Comparison of ENCODE assay signal across 33 cellular contexts in genomic region chr16:3346041-3346440, GRCh38. TPM values are rescaled to one million over a fixed set of nuclear protein-coding genes. Genes with fewer than 3 reads are reported as not detected.
"Had no signal": no experiment of that assay in that cellular context is flagged by ENCODE, and none has a peak within 500 bp of the region (broad histone marks: within the 10 kb centered on the region; RNA-seq: fewer than 3 reads in every experiment).

No MANE protein-coding gene starts in this region.

- H3K36me3 ChIP-seq: neutrophil, ovary, right lobe of liver, sigmoid colon, stomach, thoracic aorta, thyroid gland, tibial nerve, upper lobe of left lung, vagina had no signal

- H2AFZ ChIP-seq: parathyroid adenoma had no signal

- H3K27ac Mint-ChIP-seq: naive thymus-derived CD8-positive, alpha-beta T cell; natural killer cell treated with Interleukin-12 subunit alpha and Interleukin-12 subunit beta and Interleukin-15 and Interleukin-18, amount 100 ng/mL, for 72 hours; nephron progenitor cell; progenitor cell of endocrine pancreas; stimulated activated effector memory CD8-positive, alpha-beta T cell treated with anti-CD3 and anti-CD28 coated beads, Interleukin-12 subunit alpha, Interleukin-12 subunit beta, amount 100 ng/mL, for 72 hours; stimulated activated naive B cell treated with anti-CD40 and anti-IgM and Interleukin-4, amounts not matched to agents 10 μg/mL and 1 μg/mL and 100 μg/mL, for 72 hours; stimulated activated naive CD8-positive, alpha-beta T cell treated with anti-CD3 and anti-CD28 coated beads, Interleukin-15, Interleukin-2, amounts not matched to agents 100 ng/mL and 50 ng/mL, for 24 hours had no signal

- H3K9me3 ChIP-seq: neutrophil, ovary, right lobe of liver, stomach, thoracic aorta, thyroid gland, upper lobe of left lung, vagina had no signal

- H3K4me3 ChIP-seq: ovary, psoas muscle, right lobe of liver, sigmoid colon, stomach, thoracic aorta, thyroid gland, tibial nerve, upper lobe of left lung, vagina had no signal

- H3K36me3 Mint-ChIP-seq: natural killer cell treated with Interleukin-12 subunit alpha and Interleukin-12 subunit beta and Interleukin-15 and Interleukin-18, amount 100 ng/mL, for 72 hours; stimulated activated effector memory CD8-positive, alpha-beta T cell treated with anti-CD3 and anti-CD28 coated beads, Interleukin-12 subunit alpha, Interleukin-12 subunit beta, amount 100 ng/mL, for 72 hours had no signal

- H3K9me3 Mint-ChIP-seq: naive thymus-derived CD8-positive, alpha-beta T cell; natural killer cell treated with Interleukin-12 subunit alpha and Interleukin-12 subunit beta and Interleukin-15 and Interleukin-18, amount 100 ng/mL, for 72 hours; neural crest cell; stimulated activated effector memory CD8-positive, alpha-beta T cell treated with anti-CD3 and anti-CD28 coated beads, Interleukin-12 subunit alpha, Interleukin-12 subunit beta, amount 100 ng/mL, for 72 hours; stimulated activated naive B cell treated with anti-CD40 and anti-IgM and Interleukin-4, amounts not matched to agents 10 μg/mL and 1 μg/mL and 100 μg/mL, for 72 hours; stimulated activated naive CD8-positive, alpha-beta T cell treated with anti-CD3 and anti-CD28 coated beads, Interleukin-15, Interleukin-2, amounts not matched to agents 100 ng/mL and 50 ng/mL, for 24 hours had no signal

- DNase-seq: naive thymus-derived CD8-positive, alpha-beta T cell; nephron progenitor cell; nucleus accumbens; ovary; posterior cingulate gyrus; psoas muscle; right cardiac atrium; right lobe of liver; sigmoid colon; small intestine; stimulated activated CD4-positive, alpha-beta T cell treated with anti-CD3 and anti-CD28 coated beads, Interleukin-15, amount 100 ng/mL, for 24 hours; stimulated activated CD4-positive, alpha-beta T cell treated with anti-CD3 and anti-CD28 coated beads, Interleukin-2, amount 100 ng/mL, for 24 hours; stimulated activated CD4-positive, alpha-beta T cell treated with anti-CD3 and anti-CD28 coated beads, Interleukin-2, amount 100 ng/mL, for 48 hours; stimulated activated CD4-positive, alpha-beta T cell treated with anti-CD3 and anti-CD28 coated beads, Interleukin-4, amount 100 ng/mL, for 24 hours; stimulated activated naive B cell treated with anti-CD40 and anti-IgM and Interleukin-4, amounts not matched to agents 10 μg/mL and 1 μg/mL and 100 μg/mL, for 72 hours; stimulated activated naive CD4-positive, alpha-beta T cell treated with Interleukin-2 at 50 U/mL for 16 hours; stomach; thyroid gland; trophoblast cell; upper lobe of left lung had no signal

- H3K4me3 Mint-ChIP-seq: naive thymus-derived CD8-positive, alpha-beta T cell; natural killer cell treated with Interleukin-12 subunit alpha and Interleukin-12 subunit beta and Interleukin-15 and Interleukin-18, amount 100 ng/mL, for 72 hours; nephron progenitor cell; neural crest cell; stimulated activated effector memory CD8-positive, alpha-beta T cell treated with anti-CD3 and anti-CD28 coated beads, Interleukin-12 subunit alpha, Interleukin-12 subunit beta, amount 100 ng/mL, for 72 hours; stimulated activated naive B cell treated with anti-CD40 and anti-IgM and Interleukin-4, amounts not matched to agents 10 μg/mL and 1 μg/mL and 100 μg/mL, for 72 hours; stimulated activated naive CD8-positive, alpha-beta T cell treated with anti-CD3 and anti-CD28 coated beads, Interleukin-15, Interleukin-2, amounts not matched to agents 100 ng/mL and 50 ng/mL, for 24 hours had no signal

- ATAC-seq: naive thymus-derived CD8-positive, alpha-beta T cell; natural killer cell treated with Interleukin-12 subunit alpha and Interleukin-12 subunit beta and Interleukin-15 and Interleukin-18, amount 100 ng/mL, for 72 hours; psoas muscle; right cardiac atrium; right lobe of liver; stimulated activated effector memory CD8-positive, alpha-beta T cell treated with anti-CD3 and anti-CD28 coated beads, Interleukin-12 subunit alpha, Interleukin-12 subunit beta, amount 100 ng/mL, for 72 hours; stimulated activated naive B cell treated with anti-CD40 and anti-IgM and Interleukin-4, amounts not matched to agents 10 μg/mL and 1 μg/mL and 100 μg/mL, for 72 hours had no signal

- H3K79me2 ChIP-seq: parathyroid adenoma had no signal

- H3K27me3 ChIP-seq: ovary, right lobe of liver, sigmoid colon, stomach, thyroid gland, tibial nerve, upper lobe of left lung, vagina had no signal

- H3K27ac ChIP-seq: neutrophil, ovary, parathyroid adenoma, psoas muscle, right lobe of liver, sigmoid colon, stomach, thoracic aorta, thyroid gland, tibial nerve, upper lobe of left lung, vagina had no signal

- H3K4me1 Mint-ChIP-seq: naive thymus-derived CD8-positive, alpha-beta T cell; nephron progenitor cell; neural crest cell; stimulated activated effector memory CD8-positive, alpha-beta T cell treated with anti-CD3 and anti-CD28 coated beads, Interleukin-12 subunit alpha, Interleukin-12 subunit beta, amount 100 ng/mL, for 72 hours had no signal

- H3K4me1 ChIP-seq: parathyroid adenoma, psoas muscle, right lobe of liver, sigmoid colon, stomach, thyroid gland, tibial nerve, upper lobe of left lung, vagina had no signal

- H3K9ac ChIP-seq: parathyroid adenoma had no signal

- H3K27me3 Mint-ChIP-seq: stimulated activated naive B cell treated with anti-CD40 and anti-IgM and Interleukin-4, amounts not matched to agents 10 μg/mL and 1 μg/mL and 100 μg/mL, for 72 hours; stimulated activated naive CD8-positive, alpha-beta T cell treated with anti-CD3 and anti-CD28 coated beads, Interleukin-15, Interleukin-2, amounts not matched to agents 100 ng/mL and 50 ng/mL, for 24 hours had no signal

RNA-seq across cellular contexts. Expression of gene OR2C1, which starts 9.6 kb away (rescaled TPM):
- total RNA-seq: naive thymus-derived CD8-positive, alpha-beta T cell; natural killer cell treated with Interleukin-12 subunit alpha and Interleukin-12 subunit beta and Interleukin-15 and Interleukin-18, amount 100 ng/mL, for 72 hours; omental fat pad; psoas muscle; skeletal muscle tissue; stomach; thoracic aorta; ureter had no signal
